8 cellular contexts compared by ENCODE assay signal in genomic region chr19:49641688-49642487, GRCh38. TPM values are rescaled to one million over a fixed set of nuclear protein-coding genes. Genes with fewer than 3 reads are reported as not detected.
DNase-seq lines count a peak whose midpoint lies in the region; ATAC-seq, FAIRE-seq and TF ChIP-seq lines count a peak whose summit lies in the region.

Gene SCAF1, plus strand, starts transcription at chr19:49642209. Its CDS starts 2,818 bp downstream, at chr19:49645027.

- FAIRE-seq in islet of Langerhans (lab: Jason Lieb, UNC) = peak; percentile 89

- DNase-seq in AG09319 (ENCODE audit: extremely low read depth, low read depth) (peak; percentile 99), NCI-H460 (ENCODE audit: extremely low read depth, low read depth) (peak; percentile 97), cerebellar nuclear complex (lab: John Stamatoyannopoulos, UW) (peak; percentile 71 to 94)
- peak; percentile 99 for DNase-seq in activated CD4-positive, CD25-positive, alpha-beta regulatory T cell treated with anti-CD3 and anti-CD28 coated beads, Interleukin-2, amount 50 U/mL, for 72 hours
- DNase-seq in stimulated activated CD4-positive, alpha-beta T cell treated with anti-CD3 and anti-CD28 coated beads, Interleukin-12 subunit alpha, Interleukin-12 subunit beta, amount 100 ng/mL, for 4 hours = peak; percentile 98

- ATAC-seq in GM19035 (IDR thresholded peaks at IDR 0.05; ENCODE audit: unreplicated experiment) = peak; percentile 63
- peak; percentile 62 for ATAC-seq in HG03354 (IDR thresholded peaks at IDR 0.05; ENCODE audit: poor library complexity, severe bottlenecking, unreplicated experiment)

- TF ChIP-seq CTCF in AG09319 (IDR thresholded peaks at IDR 0.05; ENCODE audit: low read depth, low read length) = no peak

RNA-seq across cellular contexts. Expression of gene SCAF1, which starts in this region (rescaled TPM):
- total RNA-seq in NCI-H460 (2014; rRNA removed; shearing (Covaris generic)) = 8.3 and 12.3 TPM in 2 replicates
- polyA plus RNA-seq in NCI-H460 (2014; cell fraction: nucleus; rRNA removed) = 20.5 and 24.0 TPM in 2 replicates

Comparison
In these comparisons a context has a peak if more than half of its experiments do, and no peak if none do; other contexts are left out.
1. Peak in every context shown above with its lines: DNase-seq and ATAC-seq.